Comparison of ENCODE assay signal across 9 cellular contexts in the genomic region with DNA sequence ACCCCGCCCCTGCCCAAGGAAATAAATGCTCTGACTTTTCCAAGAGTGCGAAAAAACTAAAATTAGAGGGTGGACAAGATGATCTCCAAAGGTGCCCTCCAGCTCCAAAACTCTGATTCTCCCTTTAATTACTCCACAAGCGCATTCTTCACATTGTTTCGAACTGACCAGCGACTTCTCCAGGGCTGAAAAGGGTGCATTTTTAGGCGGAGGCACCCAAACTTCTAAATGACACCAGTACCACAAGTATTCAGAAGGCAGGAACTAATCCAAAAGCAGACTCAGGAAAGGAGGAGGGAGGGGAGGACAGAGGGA. TPM values are rescaled to one million over a fixed set of nuclear protein-coding genes. Genes with fewer than 3 reads are reported as not detected.
A peak's percentile ranks its signal among the peaks of the same experiment; 100 is the strongest.
DNase-seq lines count a peak whose midpoint lies in the region; ATAC-seq and TF ChIP-seq lines count a peak whose summit lies in the region.
"Had no signal": no experiment of that assay in that cellular context is flagged by ENCODE, and none has a peak within 500 bp of the region (broad histone marks: within the 10 kb centered on the region; RNA-seq: fewer than 3 reads in every experiment).

No MANE protein-coding gene starts in this region.

- TF ChIP-seq CTCF in liver (IDR thresholded peaks at IDR 0.05; ENCODE audit: low read depth, low read length, missing input control) (no peak), tibial artery (IDR thresholded peaks at IDR 0.05) (no peak)

- H3K4me1 Mint-ChIP-seq in activated T-cell treated with anti-CD3 and anti-CD28 coated beads, Interleukin-2, amount 50 U/mL, for 4 hours (ENCODE audit: low read depth): peaks cover 2% of the 10 kb centered on the region

- WGBS in liver: 62% methylated on average over 6 of the region's 6 CpGs

- H3K9me3 Mint-ChIP-seq in activated T-cell treated with anti-CD3 and anti-CD28 coated beads, Interleukin-2, amount 50 U/mL, for 4 hours: no peaks in the 10 kb centered on the region

- peak overlapping the region; percentile 83 for H3K4me3 ChIP-seq in adipocyte (ENCODE audit: low read length)
- peak overlapping the region in 2 of 3 donors; percentile 31 to 85 for H3K4me3 ChIP-seq in liver (ENCODE audit: low read depth in 1 of 3, low read length in 3 of 3)
- H3K4me3 ChIP-seq in tibial artery: peak overlapping the region; percentile 78 to 94
- H3K4me3 ChIP-seq: K562 had no signal

- TF ChIP-seq RAD21 in liver (IDR thresholded peaks at IDR 0.05): no peak

- H3K27me3 Mint-ChIP-seq in activated T-cell treated with anti-CD3 and anti-CD28 coated beads, Interleukin-2, amount 50 U/mL, for 4 hours (ENCODE audit: low read depth): peaks cover 27% of the 10 kb centered on the region

- ATAC-seq in activated T-cell treated with anti-CD3 and anti-CD28 coated beads, Interleukin-2, amount 50 U/mL, for 4 hours: no peak
- ATAC-seq: K562 had no signal

- H3K4me1 ChIP-seq in adipocyte (ENCODE audit: control insufficient read depth, insufficient read depth, low read length) (peaks cover 50% of the 10 kb centered on the region), liver (ENCODE audit: control insufficient read depth in 4 of 4, insufficient read depth in 4 of 4, low read length in 3 of 4) (peaks cover 0 to 47% (median 32%) of the 10 kb centered on the region in 4 donors), tibial artery (peaks cover 0 to 87% (median 66%) of the 10 kb centered on the region in 4 donors)

- H3K27ac ChIP-seq in liver (ENCODE audit: low read depth in 1 of 2, low read length in 2 of 2) (peak overlapping the region; percentile 81 to 82), tibial artery (peak overlapping the region; percentile 99)

- H3K36me3 Mint-ChIP-seq in activated T-cell treated with anti-CD3 and anti-CD28 coated beads, Interleukin-2, amount 50 U/mL, for 4 hours (ENCODE audit: insufficient read depth): no peaks in the 10 kb centered on the region

- H3K36me3 ChIP-seq in adipocyte (ENCODE audit: control insufficient read depth, insufficient read depth, low read length, severe bottlenecking) (no peaks in the 10 kb centered on the region), liver (ENCODE audit: control insufficient read depth in 4 of 4, insufficient read depth in 3 of 4, low read depth in 1 of 4, low read length in 3 of 4) (no peaks in the 10 kb centered on the region), tibial artery (no peaks in the 10 kb centered on the region)

- peak overlapping the region; percentile 39 for H3K4me3 Mint-ChIP-seq in activated T-cell treated with anti-CD3 and anti-CD28 coated beads, Interleukin-2, amount 50 U/mL, for 4 hours

- no peak for DNase-seq in activated T-cell treated with anti-CD3 and anti-CD28 coated beads, Interleukin-2, amount 50 U/mL, for 4 hours
- DNase-seq in activated T-cell treated with anti-CD3 and anti-CD28 coated beads, Interleukin-2, amount 50 U/mL, for 1 hour: no peak
- peak; percentile 78 for DNase-seq in adipocyte (ENCODE audit: low read depth)
- peak in 1 of 2 donors; percentile 20 for DNase-seq in tibial artery
- no peak for DNase-seq in NCI-H1417 (lab: John Stamatoyannopoulos, UW)
- no peak for DNase-seq in effector CD8-positive, alpha-beta T cell (lab: John Stamatoyannopoulos, UW)
- DNase-seq in 8988T: no peak

- no peaks in the 10 kb centered on the region for H3K27me3 ChIP-seq in adipocyte (replicated peaks; ENCODE audit: control insufficient read depth, insufficient read depth, low read length)
- H3K27me3 ChIP-seq in liver (ENCODE audit: control insufficient read depth in 4 of 4, insufficient read depth in 4 of 4, low read length in 3 of 4): no peaks in the 10 kb centered on the region
- no peaks in the 10 kb centered on the region for H3K27me3 ChIP-seq in tibial artery

- H3K9me3 ChIP-seq in adipocyte (ENCODE audit: control insufficient read depth, low read length): no peaks in the 10 kb centered on the region
- no peaks in the 10 kb centered on the region for H3K9me3 ChIP-seq in liver (ENCODE audit: control insufficient read depth in 4 of 4, low read length in 3 of 4)
- H3K9me3 ChIP-seq in tibial artery: no peaks in the 10 kb centered on the region

- peak overlapping the region; percentile 86 for H3K9ac ChIP-seq in adipocyte (ENCODE audit: low read length)
- peak overlapping the region in 1 of 2 donors; percentile 39 for H3K9ac ChIP-seq in liver (ENCODE audit: low read depth in 1 of 2, low read length in 2 of 2)

- intact Hi-C loops in tibial artery (cut with DNase I; ENCODE audit: low total_unique reads): loop anchor here (10.0 kb wide), 1 partner anchor 62 kb away; no protein-coding TSS in a partner anchor

TF ChIP-seq in liver, 16 proteins besides CTCF, POLR2A, EP300 and RAD21:
- TF ChIP-seq RXRA (IDR thresholded peaks at IDR 0.05): no peak
- no peak for TF ChIP-seq HNF4A (conservative IDR thresholded peaks at IDR 0.05)
- TF ChIP-seq TAF1 (conservative IDR thresholded peaks at IDR 0.05): no peak
- TF ChIP-seq GABPA (IDR thresholded peaks at IDR 0.05 in 1 of 2, conservative IDR thresholded peaks at IDR 0.05 in 1 of 2): no peak
- TF ChIP-seq YY1 (IDR thresholded peaks at IDR 0.05): no peak
- no peak for TF ChIP-seq FOXA2 (IDR thresholded peaks at IDR 0.05)
- TF ChIP-seq SP1 (IDR thresholded peaks at IDR 0.05): no peak
- TF ChIP-seq, protein P1, sequence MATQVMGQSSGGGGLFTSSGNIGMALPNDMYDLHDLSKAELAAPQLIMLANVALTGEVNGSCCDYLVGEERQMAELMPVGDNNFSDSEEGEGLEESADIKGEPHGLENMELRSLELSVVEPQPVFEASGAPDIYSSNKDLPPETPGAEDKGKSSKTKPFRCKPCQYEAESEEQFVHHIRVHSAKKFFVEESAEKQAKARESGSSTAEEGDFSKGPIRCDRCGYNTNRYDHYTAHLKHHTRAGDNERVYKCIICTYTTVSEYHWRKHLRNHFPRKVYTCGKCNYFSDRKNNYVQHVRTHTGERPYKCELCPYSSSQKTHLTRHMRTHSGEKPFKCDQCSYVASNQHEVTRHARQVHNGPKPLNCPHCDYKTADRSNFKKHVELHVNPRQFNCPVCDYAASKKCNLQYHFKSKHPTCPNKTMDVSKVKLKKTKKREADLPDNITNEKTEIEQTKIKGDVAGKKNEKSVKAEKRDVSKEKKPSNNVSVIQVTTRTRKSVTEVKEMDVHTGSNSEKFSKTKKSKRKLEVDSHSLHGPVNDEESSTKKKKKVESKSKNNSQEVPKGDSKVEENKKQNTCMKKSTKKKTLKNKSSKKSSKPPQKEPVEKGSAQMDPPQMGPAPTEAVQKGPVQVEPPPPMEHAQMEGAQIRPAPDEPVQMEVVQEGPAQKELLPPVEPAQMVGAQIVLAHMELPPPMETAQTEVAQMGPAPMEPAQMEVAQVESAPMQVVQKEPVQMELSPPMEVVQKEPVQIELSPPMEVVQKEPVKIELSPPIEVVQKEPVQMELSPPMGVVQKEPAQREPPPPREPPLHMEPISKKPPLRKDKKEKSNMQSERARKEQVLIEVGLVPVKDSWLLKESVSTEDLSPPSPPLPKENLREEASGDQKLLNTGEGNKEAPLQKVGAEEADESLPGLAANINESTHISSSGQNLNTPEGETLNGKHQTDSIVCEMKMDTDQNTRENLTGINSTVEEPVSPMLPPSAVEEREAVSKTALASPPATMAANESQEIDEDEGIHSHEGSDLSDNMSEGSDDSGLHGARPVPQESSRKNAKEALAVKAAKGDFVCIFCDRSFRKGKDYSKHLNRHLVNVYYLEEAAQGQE (IDR thresholded peaks at IDR 0.05): no peak
- TF ChIP-seq JUND (IDR thresholded peaks at IDR 0.05): no peak
- TF ChIP-seq NR2F2 (IDR thresholded peaks at IDR 0.05): no peak
- TF ChIP-seq EGR1 (IDR thresholded peaks at IDR 0.05; ENCODE audit: low read depth in 2 of 2): no peak
- TF ChIP-seq, protein P2, sequence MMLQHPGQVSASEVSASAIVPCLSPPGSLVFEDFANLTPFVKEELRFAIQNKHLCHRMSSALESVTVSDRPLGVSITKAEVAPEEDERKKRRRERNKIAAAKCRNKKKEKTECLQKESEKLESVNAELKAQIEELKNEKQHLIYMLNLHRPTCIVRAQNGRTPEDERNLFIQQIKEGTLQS (IDR thresholded peaks at IDR 0.05): no peak
- TF ChIP-seq FOXA1 (IDR thresholded peaks at IDR 0.05): no peak
- no peak for TF ChIP-seq MAX (IDR thresholded peaks at IDR 0.05)
- no peak for TF ChIP-seq ZBTB33 (IDR thresholded peaks at IDR 0.05)

RNA-seq across cellular contexts. Expression of gene ZFHX3, which starts 0.8 kb away (rescaled TPM):
- total RNA-seq in activated T-cell treated with anti-CD3 and anti-CD28 coated beads, Interleukin-2, amount 50 U/mL, for 4 hours: 1 to 10 TPM in 1 of 3 donors, under 1 TPM in 2; 0.29 to 2.5 (median 0.86) TPM
- total RNA-seq in liver: 1 to 10 TPM; 3.5 to 5.9 TPM
- polyA plus RNA-seq in liver: 1 to 10 TPM; 1.5 to 2.5 TPM
